24 cellular contexts compared by ENCODE assay signal in the genomic region with DNA sequence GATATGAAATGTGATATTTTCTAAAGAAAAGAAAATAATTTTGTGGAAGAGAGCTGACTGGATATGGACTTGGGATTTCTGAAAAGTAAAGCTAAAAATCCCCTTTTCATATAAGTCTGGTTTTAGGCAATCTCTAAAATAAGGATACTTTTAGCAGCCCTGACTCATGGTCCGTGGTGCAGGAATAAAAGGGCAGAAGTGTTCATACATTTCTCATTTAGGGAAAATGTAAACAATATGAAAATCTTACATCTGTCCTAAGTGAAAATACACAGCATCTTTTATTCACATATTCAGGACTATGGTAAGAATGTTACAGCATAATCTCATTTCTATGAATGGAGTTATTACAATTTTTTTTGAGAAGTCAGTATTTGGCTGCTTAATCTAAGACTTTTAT.
"Had no signal": no experiment of that assay in that cellular context is flagged by ENCODE, and none has a peak within 500 bp of the region (broad histone marks: within the 10 kb centered on the region; RNA-seq: fewer than 3 reads in every experiment).

No MANE protein-coding gene starts in this region.

- H3K4me2 ChIP-seq: PC-9 had no signal

- H3K9me3 ChIP-seq: SJCRH30 had no signal

- H3K27ac ChIP-seq: PC-9, RWPE1, SJCRH30, SK-N-MC had no signal

- H3K36me3 ChIP-seq: SJCRH30 had no signal

- H2AFZ ChIP-seq: PC-9 had no signal

- H3K4me3 ChIP-seq: PC-9 had no signal

- DNase-seq: Karpas-422, MM.1S, MV-4-11, NCI-H1092, NCI-H1105, NCI-H1417 treated with DMSO at 0.1 percent for 48 hours, NCI-H1436 treated with DMSO at 0.1 percent for 48 hours, NCI-H1694 treated with DMSO at 0.1 percent for 48 hours, NCI-H187 treated with DMSO at 0.1 percent for 48 hours, NCI-H2171 treated with DMSO at 0.1 percent for 48 hours, NCI-H2227 treated with DMSO at 0.1 percent for 48 hours, NCI-H345, NCI-H446, NCI-H524 treated with DMSO at 0.1 percent for 48 hours, NCI-H774, SIG-M5, SW 1271, T-helper 1 cell had no signal

- ATAC-seq: Right ventricle myocardium inferior, SK-N-SH treated with all-trans-retinoic acid at 6 μM for 48 hours had no signal

- H3K27me3 ChIP-seq: SJCRH30 had no signal
